In genomic region chr15:60520041-60520824, GRCh38 we compare ENCODE assay signal across 9 cellular contexts. TPM values are rescaled to one million over a fixed set of nuclear protein-coding genes. Genes with fewer than 3 reads are reported as not detected.
DNase-seq lines count a peak whose midpoint lies in the region; ATAC-seq and TF ChIP-seq lines count a peak whose summit lies in the region.
"Had no signal": no experiment of that assay in that cellular context is flagged by ENCODE, and none has a peak within 500 bp of the region (broad histone marks: within the 10 kb centered on the region; RNA-seq: fewer than 3 reads in every experiment).

No MANE protein-coding gene starts in this region.

- intact Hi-C loops in MCF 10A (cut with micrococcal nuclease), result loop anchor here (1.0 to 5.0 kb wide), 2 partner anchors 192 to 412 kb away; no protein-coding TSS in a partner anchor
- intact Hi-C loops in breast epithelium (cut with DNase I; ENCODE audit: low total_unique reads), result no loop called here
- intact Hi-C loops in esophagus squamous epithelium (cut with DNase I), result no loop called here
- intact Hi-C loops in upper lobe of right lung (cut with DNase I), result no loop called here

- no peaks in the 10 kb centered on the region for H3K9me3 Mint-ChIP-seq in MCF 10A (ENCODE audit: unreplicated experiment)

- no peak overlapping the region for H3K4me3 ChIP-seq in breast epithelium
- no peak overlapping the region for H3K4me3 ChIP-seq in esophagus squamous epithelium
- H3K4me3 ChIP-seq in upper lobe of right lung, result no peak overlapping the region
- H3K4me3 ChIP-seq: smooth muscle cell had no signal

- POLR2A ChIA-PET in MCF 10A (lab: Yijun Ruan, JAX), result interaction anchor here (0.5 to 2.6 kb wide), 14 partner anchors 10 to 412 kb away, joined by 3 to 16 read pairs (median 3); partner anchors contain the start of gene ICE2

- H3K27me3 Mint-ChIP-seq in MCF 10A (ENCODE audit: insufficient read depth, unreplicated experiment), result no peaks in the 10 kb centered on the region

- no TSS peak for BruUV-seq in MCF 10A (replicated peaks; lab: Mats Ljungman, UMichigan)

- 44 to 46% methylated on average over 6 of the region's 6 CpGs for WGBS in esophagus squamous epithelium, 2 donors

- CTCF ChIA-PET in MCF 10A (lab: Yijun Ruan, JAX), result interaction anchor here (0.5 to 7.2 kb wide), 44 partner anchors 9 to 1442 kb away, joined by 3 to 125 read pairs (median 4); partner anchors contain the start of gene ICE2

- ATAC-seq in upper lobe of right lung (peak; percentile 82), GM19023 (IDR thresholded peaks at IDR 0.05; ENCODE audit: unreplicated experiment) (no peak)

- H3K27ac Mint-ChIP-seq in MCF 10A (ENCODE audit: low read depth, unreplicated experiment), result peak overlapping the region; percentile 73

- TF ChIP-seq CTCF in MCF 10A (IDR thresholded peaks at IDR 0.05; ENCODE audit: unreplicated experiment) (no peak), breast epithelium (IDR thresholded peaks at IDR 0.05) (no peak), esophagus squamous epithelium (IDR thresholded peaks at IDR 0.05) (no peak), upper lobe of right lung (IDR thresholded peaks at IDR 0.05) (no peak)

- H3K4me3 Mint-ChIP-seq in MCF 10A (ENCODE audit: unreplicated experiment), result peak overlapping the region; percentile 7

- H3K9me3 ChIP-seq in breast epithelium (no peaks in the 10 kb centered on the region), esophagus squamous epithelium (no peaks in the 10 kb centered on the region), upper lobe of right lung (no peaks in the 10 kb centered on the region)

- H3K36me3 ChIP-seq in breast epithelium (no peaks in the 10 kb centered on the region), esophagus squamous epithelium (peaks cover 0 to under 1% (median 0%) of the 10 kb centered on the region in 3 donors), upper lobe of right lung (peaks cover 3% of the 10 kb centered on the region)

- H3K27me3 ChIP-seq in breast epithelium (no peaks in the 10 kb centered on the region), esophagus squamous epithelium (no peaks in the 10 kb centered on the region), upper lobe of right lung (no peaks in the 10 kb centered on the region)

- peaks cover 4% of the 10 kb centered on the region for H3K36me3 Mint-ChIP-seq in MCF 10A (ENCODE audit: insufficient read depth, unreplicated experiment)

- peaks cover 33% of the 10 kb centered on the region for H3K4me1 Mint-ChIP-seq in MCF 10A (ENCODE audit: insufficient read depth, unreplicated experiment)

- DNase-seq in MCF 10A (ENCODE audit: unreplicated experiment), result peak; percentile 70
- DNase-seq in breast epithelium (ENCODE audit: low spot score in 2 of 2), result no peak
- peak; percentile 78 for DNase-seq in M059J (ENCODE audit: low read depth)
- no peak for DNase-seq in esophagus squamous epithelium (lab: John Stamatoyannopoulos, UW)
- no peak for DNase-seq in upper lobe of right lung
- DNase-seq in erythroblast (lab: John Stamatoyannopoulos, UW), result no peak
- DNase-seq in HuH-7.5 (ENCODE audit: low spot score), result no peak

- H3K27ac ChIP-seq in breast epithelium (no peak overlapping the region), esophagus squamous epithelium (peak overlapping the region; percentile 72 to 91 (median 82)), upper lobe of right lung (no peak overlapping the region)

- H3K4me1 ChIP-seq in breast epithelium (no peaks in the 10 kb centered on the region), esophagus squamous epithelium (peaks cover 0 to 51% (median 10%) of the 10 kb centered on the region in 3 donors), upper lobe of right lung (peaks cover 11% of the 10 kb centered on the region)

- TF ChIP-seq POLR2A in breast epithelium (IDR thresholded peaks at IDR 0.05), result no peak
- TF ChIP-seq POLR2A in esophagus squamous epithelium (IDR thresholded peaks at IDR 0.05), result no peak
- no peak for TF ChIP-seq POLR2A in erythroblast (IDR thresholded peaks at IDR 0.05; ENCODE audit: low read length)

RNA-seq across cellular contexts. Expression of gene ICE2, which starts 41.3 kb away (rescaled TPM):
- total RNA-seq in MCF 10A (2022), result 55.1 and 57.9 TPM in 2 replicates
- total RNA-seq in breast epithelium, result 10 to 100 TPM; 28.5 to 40.7 (median 36.1) TPM
- total RNA-seq in M059J (2014; rRNA removed; shearing (Covaris generic)), result 17.0 and 27.3 TPM in 2 replicates
- total RNA-seq in esophagus squamous epithelium, result 10 to 100 TPM in 3 of 4 donors, 1 to 10 TPM in 1; 7.0 to 35.9 (median 19.9) TPM
- total RNA-seq in upper lobe of right lung, result 49.9 TPM

Comparison
In these comparisons a context has a peak if more than half of its experiments do, and no peak if none do; other contexts are left out.
1. DNase-seq: peak in MCF 10A (single experiment) and M059J (single experiment); none in breast epithelium (0 of 2), esophagus squamous epithelium (single experiment), upper lobe of right lung (single experiment), erythroblast (0 of 2) and HuH-7.5 (single experiment).
2. H3K27ac ChIP-seq: peak in esophagus squamous epithelium (4 of 4); none in breast epithelium (0 of 2) and upper lobe of right lung (single experiment).